ENCODE assay signal across 27 cellular contexts in genomic region chr5:179182601-179183000, GRCh38.
"Had no signal": no experiment of that assay in that cellular context is flagged by ENCODE, and none has a peak within 500 bp of the region (broad histone marks: within the 10 kb centered on the region; RNA-seq: fewer than 3 reads in every experiment).

No MANE protein-coding gene starts in this region.

- H3K36me3 ChIP-seq: left lung, neural progenitor cell, neutrophil, ovary, thoracic aorta, upper lobe of right lung, uterus had no signal

- H3K9me3 ChIP-seq: neutrophil, ovary, suprapubic skin, thoracic aorta, upper lobe of right lung, uterus had no signal

- H3K27me3 ChIP-seq: neural progenitor cell, ovary, tibial artery, upper lobe of right lung, uterus had no signal

- H3K4me3 ChIP-seq: left lung, lung, neural progenitor cell, ovary, skin epidermis, suprapubic skin, thoracic aorta, tibial artery, upper lobe of right lung, uterus had no signal

- H3K4me1 ChIP-seq: left lung, suprapubic skin, tibial artery, upper lobe of right lung, uterus had no signal

- ATAC-seq: left colon; left lung; natural killer cell; right cardiac atrium; sciatic nerve; stimulated activated effector memory CD8-positive, alpha-beta T cell treated with anti-CD3 and anti-CD28 coated beads, Interleukin-12 subunit alpha, Interleukin-12 subunit beta, amount 100 ng/mL, for 72 hours; upper lobe of right lung had no signal

- H3K27ac ChIP-seq: left lung, neural progenitor cell, neutrophil, ovary, skin epidermis, suprapubic skin, thoracic aorta, tibial artery, upper lobe of right lung, uterus had no signal

- H3K9ac ChIP-seq: neural progenitor cell had no signal

- DNase-seq: hypothalamus; immature natural killer cell; islet precursor cell; kidney glomerular epithelial cell; left colon; left lung; mesendoderm; naive B cell; natural killer cell; nephron progenitor cell; occipital lobe; ovary; stimulated activated CD4-positive, alpha-beta T cell treated with anti-CD3 and anti-CD28 coated beads, Interleukin-4, amount 100 ng/mL, for 24 hours; stimulated activated naive CD4-positive, alpha-beta T cell; tibial artery; trophoblast cell; upper lobe of right lung; uterus had no signal
